8 cellular contexts compared by ENCODE assay signal in genomic region chrX:154478728-154479622, GRCh38. TPM values are rescaled to one million over a fixed set of nuclear protein-coding genes. Genes with fewer than 3 reads are reported as not detected.
DNase-seq lines count a peak whose midpoint lies in the region; ATAC-seq, FAIRE-seq and TF ChIP-seq lines count a peak whose summit lies in the region.

A gene with protein sequence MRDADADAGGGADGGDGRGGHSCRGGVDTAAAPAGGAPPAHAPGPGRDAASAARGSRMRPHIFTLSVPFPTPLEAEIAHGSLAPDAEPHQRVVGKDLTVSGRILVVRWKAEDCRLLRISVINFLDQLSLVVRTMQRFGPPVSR (minus strand): TSS chrX:154479281. CDS start chrX:154478915, 366 bp downstream.

- POLR2A ChIA-PET in AG04450 (lab: Yijun Ruan, JAX), result interaction anchor here (0.5 to 2.1 kb wide), 4 partner anchors 11 to 62 kb away, joined by 3 to 11 read pairs (median 4); partner anchors contain the start of genes FAM3A and SLC10A3

- no peak within 1 kb of the TSS for H3K9ac ChIP-seq in kidney (ENCODE audit: low read length in 2 of 2)

- ATAC-seq in GM18909 (IDR thresholded peaks at IDR 0.05; ENCODE audit: poor library complexity, unreplicated experiment) (peak; percentile 85), HG03159 (IDR thresholded peaks at IDR 0.05; ENCODE audit: unreplicated experiment) (peak; percentile 81)

- no peaks in the 10 kb centered on the region for H3K36me3 ChIP-seq in kidney (ENCODE audit: control insufficient read depth in 1 of 2, insufficient read depth in 2 of 2, low read length in 2 of 2)

- H3K27ac ChIP-seq in AG04450 (ENCODE audit: low read depth, low read length) (no peak within 1 kb of the TSS), kidney (ENCODE audit: low read depth in 2 of 2, low read length in 2 of 2) (peak within 1 kb of the TSS; percentile 80 to 89)

- CTCF ChIA-PET in AG04450 (lab: Charles Lee), result no interaction called here

- H3K4me3 ChIP-seq in AG04450 (ENCODE audit: low read depth, low read length), result peak within 1 kb of the TSS; percentile 61
- peak within 1 kb of the TSS; percentile 48 to 49 for H3K4me3 ChIP-seq in kidney (ENCODE audit: low read length in 2 of 2)

- peaks cover 0 to 4% of the 10 kb centered on the region in 2 donors for H3K4me1 ChIP-seq in kidney (ENCODE audit: control insufficient read depth in 1 of 2, insufficient read depth in 1 of 2, low read depth in 1 of 2, low read length in 2 of 2)

- intact Hi-C loops in kidney (cut with DNase I), result no loop called here

- H3K9me3 ChIP-seq in AG04450 (ENCODE audit: control insufficient read depth, insufficient read depth, low read length) (peaks cover 6% of the 10 kb centered on the region; the same call in 1 of the 2 replicates), kidney (ENCODE audit: control insufficient read depth in 1 of 2, low read length in 2 of 2) (no peaks in the 10 kb centered on the region)

- no peak for FAIRE-seq in kidney (lab: Jason Lieb, UNC)

- no peak for TF ChIP-seq CTCF in AG04450 (IDR thresholded peaks at IDR 0.05; ENCODE audit: low read depth, low read length)
- TF ChIP-seq CTCF in kidney (IDR thresholded peaks at IDR 0.05; ENCODE audit: borderline replicate concordance, extremely low read depth, insufficient read depth), result no peak

- H3K27me3 ChIP-seq in AG04450 (ENCODE audit: control insufficient read depth, insufficient read depth, low read length), result no peaks in the 10 kb centered on the region

- peak; percentile 69 for DNase-seq in AG04450 (ENCODE audit: low read depth, low spot score)
- peak; percentile 89 for DNase-seq in NCI-H2227 treated with DMSO at 0.1 percent for 48 hours (lab: John Stamatoyannopoulos, UW)
- peak; percentile 84 for DNase-seq in activated CD4-positive, CD25-positive, alpha-beta regulatory T cell treated with anti-CD3 and anti-CD28 coated beads, Interleukin-2, amount 50 U/mL, for 16 hours (ENCODE audit: low read depth, low spot score)
- peak; percentile 93 for DNase-seq in central memory CD4-positive, alpha-beta T cell
- DNase-seq in kidney, result peak; percentile 98
- peak; percentile 89 to 91 for DNase-seq in stimulated activated CD4-positive, alpha-beta T cell treated with anti-CD3 and anti-CD28 coated beads, Interleukin-15, amount 100 ng/mL, for 1 hour (ENCODE audit: low read depth in 1 of 2, low spot score in 1 of 2)

RNA-seq across cellular contexts. Expression of the gene that starts here (rescaled TPM):
- 9.3 and 13.2 TPM in 2 replicates for polyA plus RNA-seq in AG04450 (2011; rRNA removed)
- polyA minus RNA-seq in AG04450 (2011; rRNA and poly(A)+ RNA removed), result 5.0 and 5.7 TPM in 2 replicates
- total RNA-seq in kidney, result 10.0 TPM
- polyA plus RNA-seq in kidney (ENCODE audit: insufficient read depth, low read depth, low replicate concordance), result 29.0 TPM
